8 cellular contexts compared by ENCODE assay signal in the genomic region with DNA sequence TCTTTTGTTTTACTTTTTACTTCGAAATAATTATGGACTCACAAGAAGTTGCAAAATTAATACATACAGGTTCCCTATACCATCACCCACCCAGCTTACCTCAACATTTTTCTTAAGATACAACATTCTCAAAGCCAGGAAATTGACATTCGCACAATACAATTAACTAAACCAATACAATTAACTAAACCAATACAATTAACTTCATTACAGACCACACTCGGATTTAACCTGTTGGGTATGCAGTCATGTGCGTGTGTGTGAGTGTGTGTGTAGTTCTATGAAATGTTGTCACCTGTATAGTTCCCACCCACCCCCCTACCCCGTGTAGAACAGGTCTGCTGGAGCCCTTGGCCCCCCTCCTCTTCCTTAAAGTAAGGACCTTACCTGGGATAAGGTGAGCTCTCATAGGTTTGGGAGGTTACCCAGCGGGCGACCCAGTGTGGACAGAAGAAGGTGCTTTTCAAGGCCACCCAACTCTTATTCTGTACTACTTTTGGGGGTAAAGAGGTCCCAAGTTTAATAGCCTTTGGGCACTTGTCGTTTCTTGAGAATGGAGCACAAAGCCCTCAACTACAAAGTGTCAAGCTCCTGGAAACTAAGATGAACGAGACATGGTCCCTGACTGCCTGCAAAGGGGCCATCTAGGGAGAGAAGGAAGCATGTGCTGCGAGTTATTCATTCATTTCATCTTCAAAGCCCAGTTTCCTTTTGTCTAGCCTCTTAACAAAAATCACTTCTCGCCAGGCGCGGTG. TPM values are rescaled to one million over a fixed set of nuclear protein-coding genes. Genes with fewer than 3 reads are reported as not detected.
DNase-seq lines count a peak whose midpoint lies in the region; ATAC-seq and TF ChIP-seq lines count a peak whose summit lies in the region.

No MANE protein-coding gene starts in this region.

- H3K4me1 Mint-ChIP-seq in endothelial cell (ENCODE audit: unreplicated experiment), result peaks cover 18% of the 10 kb centered on the region
- H3K4me1 Mint-ChIP-seq in progenitor cell of endocrine pancreas (ENCODE audit: low read depth), result peaks cover 21% of the 10 kb centered on the region

- H3K36me3 Mint-ChIP-seq in endothelial cell (ENCODE audit: low read depth, unreplicated experiment) (peaks cover 4% of the 10 kb centered on the region), progenitor cell of endocrine pancreas (ENCODE audit: insufficient read depth) (peaks cover 2% of the 10 kb centered on the region)

- H3K27ac ChIP-seq in Peyer's patch, result peak overlapping the region; percentile 92 to 98 (median 96)

- ATAC-seq in GM18861 (IDR thresholded peaks at IDR 0.05; ENCODE audit: unreplicated experiment), result no peak

- H3K4me3 Mint-ChIP-seq in endothelial cell (ENCODE audit: unreplicated experiment) (peak overlapping the region; percentile 99), progenitor cell of endocrine pancreas (ENCODE audit: low read depth) (peak overlapping the region; percentile 99)

- no peak for TF ChIP-seq POLR2A in Peyer's patch (IDR thresholded peaks at IDR 0.05)

- H3K9me3 Mint-ChIP-seq in endothelial cell (ENCODE audit: unreplicated experiment) (no peaks in the 10 kb centered on the region), progenitor cell of endocrine pancreas (ENCODE audit: low read depth) (peaks cover 4% of the 10 kb centered on the region)

- no peaks in the 10 kb centered on the region for H3K27me3 ChIP-seq in Peyer's patch

- H3K4me1 ChIP-seq in Peyer's patch, result peaks cover 0 to 34% (median 8%) of the 10 kb centered on the region in 4 donors

- no peaks in the 10 kb centered on the region for H3K9me3 ChIP-seq in Peyer's patch

- TF ChIP-seq CTCF in GM12864 (IDR thresholded peaks at IDR 0.05; ENCODE audit: low read depth, low read length, missing control alignments), result no peak
- no peak for TF ChIP-seq CTCF in Peyer's patch (IDR thresholded peaks at IDR 0.05)
- no peak for TF ChIP-seq CTCF in endothelial cell (IDR thresholded peaks at IDR 0.05; ENCODE audit: unreplicated experiment)
- no peak for TF ChIP-seq CTCF in progenitor cell of endocrine pancreas (IDR thresholded peaks at IDR 0.05; ENCODE audit: unreplicated experiment)

- DNase-seq in GM12864 (ENCODE audit: low read depth) (no peak), Peyer's patch (no peak), endothelial cell (ENCODE audit: low spot score) (no peak), progenitor cell of endocrine pancreas (ENCODE audit: low spot score, unreplicated experiment) (no peak), occipital lobe (lab: John Stamatoyannopoulos, UW) (no peak), NCI-H2196 (lab: John Stamatoyannopoulos, UW; ENCODE audit: unreplicated experiment) (no peak), medulla oblongata (ENCODE audit: extremely low spot score) (no peak)

- H3K27ac Mint-ChIP-seq in endothelial cell (ENCODE audit: unreplicated experiment) (peak overlapping the region; percentile 81), progenitor cell of endocrine pancreas (peak overlapping the region; percentile 94)

- H3K36me3 ChIP-seq in Peyer's patch, result no peaks in the 10 kb centered on the region

- H3K27me3 Mint-ChIP-seq in endothelial cell (ENCODE audit: unreplicated experiment) (peaks cover 7% of the 10 kb centered on the region), progenitor cell of endocrine pancreas (no peaks in the 10 kb centered on the region)

- peak overlapping the region; percentile 88; the same call in 1 of the 2 replicates for H3K4me3 ChIP-seq in GM12864 (ENCODE audit: low read depth, low read length)
- peak overlapping the region in 3 of 4 donors; percentile 70 to 96 (median 79) for H3K4me3 ChIP-seq in Peyer's patch

RNA-seq across cellular contexts. Expression of a gene that starts 0.5 kb away (rescaled TPM):
- total RNA-seq in Peyer's patch (100 to 1,000 TPM in 2 of 4 donors, 10 to 100 TPM in 2; 57.8 to 107 (median 87.9) TPM), endothelial cell (ENCODE audit: unreplicated experiment) (41.4 TPM), progenitor cell of endocrine pancreas (46.9 and 47.2 TPM in 2 replicates), occipital lobe (11.9 TPM)

RNA-seq across cellular contexts. Expression of a gene that starts 46.3 kb away (rescaled TPM):
- total RNA-seq in Peyer's patch (100 to 1,000 TPM; 101 to 156 (median 142) TPM), endothelial cell (ENCODE audit: unreplicated experiment) (289 TPM), progenitor cell of endocrine pancreas (427 and 442 TPM in 2 replicates), occipital lobe (202 TPM)
